Comparison of ENCODE assay signal across 9 cellular contexts in the genomic region with DNA sequence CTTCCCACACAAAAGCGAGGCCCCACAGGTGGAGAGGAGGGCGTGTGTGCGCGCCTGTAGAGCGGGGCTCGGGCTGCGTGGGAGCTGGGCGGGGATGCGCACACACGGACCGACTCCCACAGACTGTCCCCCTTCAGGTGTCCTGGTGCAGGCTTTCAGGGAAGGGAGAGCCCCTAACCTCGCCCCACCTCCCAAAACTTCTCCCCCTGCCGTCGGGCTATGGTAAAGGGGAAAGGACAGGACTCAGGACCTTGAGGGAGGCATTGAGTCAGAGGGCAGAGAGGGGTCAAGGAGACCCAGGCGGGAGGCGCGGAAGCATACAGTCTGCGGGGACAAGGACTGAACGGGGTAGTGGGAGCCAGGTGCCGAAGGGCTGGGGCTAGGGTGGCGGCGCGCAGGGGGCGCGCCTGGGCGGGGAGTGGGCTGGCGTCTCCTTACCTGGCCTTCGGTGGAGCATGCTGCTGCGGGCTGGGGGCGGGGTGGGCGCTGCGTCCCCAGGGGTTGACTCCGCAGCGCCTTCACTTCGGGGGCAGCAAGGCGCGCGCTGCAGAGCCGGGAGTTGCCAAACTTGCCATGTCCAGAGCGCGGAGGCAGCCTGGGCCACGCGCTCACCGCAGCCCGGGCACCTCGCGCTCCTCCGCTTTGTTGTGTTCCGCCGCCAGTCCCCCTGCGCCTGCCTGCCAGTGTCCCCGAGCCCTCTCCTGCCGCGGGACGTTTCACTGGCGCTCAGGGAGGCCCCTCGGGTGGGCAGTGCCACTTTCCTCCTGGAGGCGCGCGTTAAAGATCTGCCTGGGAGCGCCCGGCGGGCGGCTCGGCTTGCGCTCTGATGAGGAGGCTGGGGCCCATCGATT.
A peak's percentile ranks its signal among the peaks of the same experiment; 100 is the strongest.
DNase-seq lines count a peak whose midpoint lies in the region; ATAC-seq, FAIRE-seq and TF ChIP-seq lines count a peak whose summit lies in the region.
"Had no signal": no experiment of that assay in that cellular context is flagged by ENCODE, and none has a peak within 500 bp of the region (broad histone marks: within the 10 kb centered on the region; RNA-seq: fewer than 3 reads in every experiment).

No MANE protein-coding gene starts in this region.

- H3K36me3 Mint-ChIP-seq in astrocyte (ENCODE audit: low read depth, unreplicated experiment): no peaks in the 10 kb centered on the region
- no peaks in the 10 kb centered on the region for H3K36me3 Mint-ChIP-seq in stimulated activated naive B cell treated with anti-CD40 and anti-IgM and Interleukin-4, amounts not matched to agents 10 μg/mL and 1 μg/mL and 100 μg/mL, for 72 hours

- ATAC-seq in stimulated activated naive B cell treated with anti-CD40 and anti-IgM and Interleukin-4, amounts not matched to agents 10 μg/mL and 1 μg/mL and 100 μg/mL, for 72 hours (replicated peaks): peak in 1 of 2 donors; percentile 33
- ATAC-seq in GM21576 (IDR thresholded peaks at IDR 0.05; ENCODE audit: unreplicated experiment): no peak
- ATAC-seq: activated CD4-positive, alpha-beta T cell treated with anti-CD3 and anti-CD28 coated beads for 36 hours had no signal

- peak; percentile 12 for DNase-seq in HEK293T (ENCODE audit: extremely low spot score)
- peak; percentile 29 for DNase-seq in astrocyte (ENCODE audit: low read depth)
- DNase-seq in stimulated activated naive B cell treated with anti-CD40 and anti-IgM and Interleukin-4, amounts not matched to agents 10 μg/mL and 1 μg/mL and 100 μg/mL, for 72 hours: no peak
- DNase-seq in GM10248 (ENCODE audit: extremely low spot score): no peak
- no peak for DNase-seq in KG1 (lab: John Stamatoyannopoulos, UW)
- DNase-seq in A172 (ENCODE audit: low spot score): no peak
- DNase-seq: activated CD4-positive, alpha-beta T cell treated with anti-CD3 and anti-CD28 coated beads for 36 hours had no signal

- peaks cover 3% of the 10 kb centered on the region for H3K4me1 Mint-ChIP-seq in astrocyte (ENCODE audit: low read depth, unreplicated experiment)
- peaks cover 3 to 24% of the 10 kb centered on the region in 2 donors for H3K4me1 Mint-ChIP-seq in stimulated activated naive B cell treated with anti-CD40 and anti-IgM and Interleukin-4, amounts not matched to agents 10 μg/mL and 1 μg/mL and 100 μg/mL, for 72 hours
- H3K4me1 Mint-ChIP-seq: activated CD4-positive, alpha-beta T cell treated with anti-CD3 and anti-CD28 coated beads for 36 hours had no signal

- no peak overlapping the region for H3K27ac ChIP-seq in astrocyte (ENCODE audit: low read depth, low read length)

- CTCF ChIA-PET in HEK293T (lab: Yijun Ruan, JAX): interaction anchor here (1.2 kb wide), 1 partner anchor 19 kb away, joined by 6 read pairs; no protein-coding TSS in a partner anchor
- CTCF ChIA-PET in GM10248 (lab: Yijun Ruan, JAX): interaction anchor here (1.1 kb wide), 1 partner anchor 9 kb away, joined by 3 read pairs; no protein-coding TSS in a partner anchor

- no peaks in the 10 kb centered on the region for H3K79me2 ChIP-seq in astrocyte (ENCODE audit: insufficient read depth, low read length)

- H3K9ac ChIP-seq in astrocyte (ENCODE audit: low read length) (peak overlapping the region; percentile 44), iPS-15b (ENCODE audit: low read depth, low read length) (peak overlapping the region; percentile 9)

- no peak for FAIRE-seq in astrocyte (lab: Jason Lieb, UNC)

- no peak overlapping the region for H3K27ac Mint-ChIP-seq in astrocyte (ENCODE audit: unreplicated experiment)
- H3K27ac Mint-ChIP-seq in stimulated activated naive B cell treated with anti-CD40 and anti-IgM and Interleukin-4, amounts not matched to agents 10 μg/mL and 1 μg/mL and 100 μg/mL, for 72 hours: peak overlapping the region; percentile 25
- H3K27ac Mint-ChIP-seq: activated CD4-positive, alpha-beta T cell treated with anti-CD3 and anti-CD28 coated beads for 36 hours had no signal

- H3K27me3 Mint-ChIP-seq in astrocyte (ENCODE audit: low read depth, unreplicated experiment): peaks cover 11% of the 10 kb centered on the region
- peaks cover 24 to 39% of the 10 kb centered on the region in 2 donors for H3K27me3 Mint-ChIP-seq in stimulated activated naive B cell treated with anti-CD40 and anti-IgM and Interleukin-4, amounts not matched to agents 10 μg/mL and 1 μg/mL and 100 μg/mL, for 72 hours

- H3K4me3 ChIP-seq in astrocyte (ENCODE audit: insufficient read depth, low read depth, low read length) (peak overlapping the region; percentile 55), iPS-15b (ENCODE audit: low read depth, low read length) (peak overlapping the region; percentile 72)

- peak overlapping the region; percentile 84 for H2AFZ ChIP-seq in astrocyte (ENCODE audit: low read depth, low read length)

- H3K36me3 ChIP-seq in astrocyte (ENCODE audit: insufficient read depth, low read length): no peaks in the 10 kb centered on the region
- H3K36me3 ChIP-seq in iPS-15b (ENCODE audit: control insufficient read depth, insufficient read depth, low read length): no peaks in the 10 kb centered on the region

- peak overlapping the region; percentile 90 for H3K4me2 ChIP-seq in astrocyte (ENCODE audit: low read length)

- H3K27me3 ChIP-seq in astrocyte (ENCODE audit: insufficient read depth, low read length) (peaks cover 3% of the 10 kb centered on the region), iPS-15b (ENCODE audit: control insufficient read depth, insufficient read depth, low read length) (peaks cover 5% of the 10 kb centered on the region)

- peaks cover 7% of the 10 kb centered on the region for H3K4me1 ChIP-seq in astrocyte (ENCODE audit: insufficient read depth, low read length)
- no peaks in the 10 kb centered on the region for H3K4me1 ChIP-seq in iPS-15b (ENCODE audit: control insufficient read depth, insufficient read depth, low read length)

- no peaks in the 10 kb centered on the region for H3K9me3 ChIP-seq in astrocyte (ENCODE audit: insufficient read depth, low read depth, low read length)
- H3K9me3 ChIP-seq in iPS-15b (ENCODE audit: control insufficient read depth, insufficient read depth, low read length): no peaks in the 10 kb centered on the region

- peak overlapping the region; percentile 83 for H3K4me3 Mint-ChIP-seq in astrocyte (ENCODE audit: unreplicated experiment)
- peak overlapping the region in 1 of 2 donors; percentile 80 for H3K4me3 Mint-ChIP-seq in stimulated activated naive B cell treated with anti-CD40 and anti-IgM and Interleukin-4, amounts not matched to agents 10 μg/mL and 1 μg/mL and 100 μg/mL, for 72 hours
- H3K4me3 Mint-ChIP-seq: activated CD4-positive, alpha-beta T cell treated with anti-CD3 and anti-CD28 coated beads for 36 hours had no signal

- no peaks in the 10 kb centered on the region for H4K20me1 ChIP-seq in astrocyte (ENCODE audit: insufficient read depth, low read length)

- TF ChIP-seq CTCF in astrocyte (IDR thresholded peaks at IDR 0.05; ENCODE audit: insufficient read depth, low read depth, low read length) (no peak), GM10248 (IDR thresholded peaks at IDR 0.05; ENCODE audit: control extremely low read depth, extremely low read depth, low read depth, missing control alignments) (no peak)

- H3K9me3 Mint-ChIP-seq in astrocyte (ENCODE audit: unreplicated experiment): no peaks in the 10 kb centered on the region
- H3K9me3 Mint-ChIP-seq in stimulated activated naive B cell treated with anti-CD40 and anti-IgM and Interleukin-4, amounts not matched to agents 10 μg/mL and 1 μg/mL and 100 μg/mL, for 72 hours: peaks cover 0 to 2% of the 10 kb centered on the region in 2 donors

- POLR2A ChIA-PET in HEK293T (lab: Yijun Ruan, JAX): interaction anchor here (0.7 to 1.4 kb wide), 4 partner anchors 27 to 596 kb away, joined by 3 to 8 read pairs (median 3); no protein-coding TSS in a partner anchor
- POLR2A ChIA-PET in GM10248 (lab: Yijun Ruan, JAX): no interaction called here

TF ChIP-seq in HEK293T, 16 proteins besides CTCF, POLR2A, EP300 and RAD21:
- TF ChIP-seq FOXK2 (IDR thresholded peaks at IDR 0.05) (no peak), BHLHE40 (IDR thresholded peaks at IDR 0.05; ENCODE audit: borderline replicate concordance) (no peak), NFRKB (IDR thresholded peaks at IDR 0.05) (no peak), SP1 (IDR thresholded peaks at IDR 0.05) (no peak), TARDBP (IDR thresholded peaks at IDR 0.05) (no peak), L3MBTL2 (conservative IDR thresholded peaks at IDR 0.05) (no peak)

Comparison
In these comparisons a context has a peak if more than half of its experiments do, and no peak if none do; other contexts are left out.
1. DNase-seq: peak in HEK293T (single experiment) and astrocyte (single experiment); none in stimulated activated naive B cell treated with anti-CD40 and anti-IgM and Interleukin-4, amounts not matched to agents 10 μg/mL and 1 μg/mL and 100 μg/mL, for 72 hours (single experiment), GM10248 (single experiment), KG1 (single experiment) and A172 (single experiment).